In genomic region chr20:12882832-12883506, GRCh38 we compare ENCODE assay signal across 20 cellular contexts.
DNase-seq lines count a peak whose midpoint lies in the region; ATAC-seq and TF ChIP-seq lines count a peak whose summit lies in the region.
"Had no signal": no experiment of that assay in that cellular context is flagged by ENCODE, and none has a peak within 500 bp of the region (broad histone marks: within the 10 kb centered on the region; RNA-seq: fewer than 3 reads in every experiment).

No MANE protein-coding gene starts in this region.

- H3K27me3 Mint-ChIP-seq in MCF 10A (ENCODE audit: insufficient read depth, unreplicated experiment), result peaks cover 61% of the 10 kb centered on the region

- no peak overlapping the region for H3K4me3 Mint-ChIP-seq in MCF 10A (ENCODE audit: unreplicated experiment)
- H3K4me3 Mint-ChIP-seq: stimulated activated effector memory CD8-positive, alpha-beta T cell treated with anti-CD3 and anti-CD28 coated beads, Interleukin-12 subunit alpha, Interleukin-12 subunit beta, amount 100 ng/mL, for 72 hours had no signal

- TF ChIP-seq CTCF in MCF 10A (IDR thresholded peaks at IDR 0.05; ENCODE audit: unreplicated experiment) (no peak), breast epithelium (IDR thresholded peaks at IDR 0.05) (no peak), foreskin fibroblast (IDR thresholded peaks at IDR 0.05; ENCODE audit: low read depth, low read length) (no peak)

- H3K4me1 Mint-ChIP-seq in MCF 10A (ENCODE audit: insufficient read depth, unreplicated experiment), result no peaks in the 10 kb centered on the region
- H3K4me1 Mint-ChIP-seq: stimulated activated effector memory CD8-positive, alpha-beta T cell treated with anti-CD3 and anti-CD28 coated beads, Interleukin-12 subunit alpha, Interleukin-12 subunit beta, amount 100 ng/mL, for 72 hours had no signal

- H3K9ac ChIP-seq in adipocyte (ENCODE audit: low read length), result no peak overlapping the region

- H3K36me3 ChIP-seq in breast epithelium (no peaks in the 10 kb centered on the region), adipocyte (ENCODE audit: control insufficient read depth, insufficient read depth, low read length, severe bottlenecking) (no peaks in the 10 kb centered on the region), aorta (ENCODE audit: control insufficient read depth in 1 of 2, insufficient read depth in 2 of 2, low read length in 1 of 2) (no peaks in the 10 kb centered on the region)

- DNase-seq in MCF 10A (ENCODE audit: unreplicated experiment), result peak; percentile 59
- DNase-seq in breast epithelium (ENCODE audit: low spot score in 2 of 2), result no peak
- DNase-seq in adipocyte (ENCODE audit: low read depth), result peak; percentile 5
- DNase-seq in foreskin fibroblast, result peak; percentile 7 to 47
- DNase-seq in stromal cell of bone marrow (ENCODE audit: low read depth), result peak; percentile 5
- no peak for DNase-seq in GM19238 (ENCODE audit: insufficient read length, low spot score)
- no peak for DNase-seq in SIG-M5 treated with dmso at 0.1 percent for 504 hours (lab: John Stamatoyannopoulos, UW; ENCODE audit: unreplicated experiment)
- no peak for DNase-seq in aorta
- DNase-seq: activated T-cell treated with anti-CD3 and anti-CD28 coated beads for 4 hours; central memory CD4-positive, alpha-beta T cell; glutamatergic neuron; kidney; midbrain; NCI-H1417; NK-92 treated with Interleukin-12 subunit alpha and Interleukin-12 subunit beta, amount 100 ng/mL, for 24 hours; occipital lobe; T-helper 2 cell; trophoblast cell had no signal

- intact Hi-C loops in MCF 10A (cut with micrococcal nuclease) (no loop called here), breast epithelium (cut with DNase I; ENCODE audit: low total_unique reads) (no loop called here), aorta (cut with DNase I) (no loop called here)

- no peaks in the 10 kb centered on the region for H3K9me3 Mint-ChIP-seq in MCF 10A (ENCODE audit: unreplicated experiment)
- H3K9me3 Mint-ChIP-seq: activated naive CD4-positive, alpha-beta T cell treated with anti-CD3 and anti-CD28 coated beads, Interleukin-2, amount 50 U/mL, for 72 hours had no signal

- H3K36me3 Mint-ChIP-seq in MCF 10A (ENCODE audit: insufficient read depth, unreplicated experiment), result no peaks in the 10 kb centered on the region
- H3K36me3 Mint-ChIP-seq: activated naive CD4-positive, alpha-beta T cell treated with anti-CD3 and anti-CD28 coated beads, Interleukin-2, amount 50 U/mL, for 72 hours; stimulated activated effector memory CD8-positive, alpha-beta T cell treated with anti-CD3 and anti-CD28 coated beads, Interleukin-12 subunit alpha, Interleukin-12 subunit beta, amount 100 ng/mL, for 72 hours had no signal

- no peak overlapping the region for H3K27ac Mint-ChIP-seq in MCF 10A (ENCODE audit: low read depth, unreplicated experiment)
- H3K27ac Mint-ChIP-seq: stimulated activated effector memory CD8-positive, alpha-beta T cell treated with anti-CD3 and anti-CD28 coated beads, Interleukin-12 subunit alpha, Interleukin-12 subunit beta, amount 100 ng/mL, for 72 hours had no signal

- H3K4me1 ChIP-seq in breast epithelium (no peaks in the 10 kb centered on the region), adipocyte (ENCODE audit: control insufficient read depth, insufficient read depth, low read length) (no peaks in the 10 kb centered on the region), aorta (ENCODE audit: control insufficient read depth in 1 of 2, insufficient read depth in 2 of 2, low read length in 2 of 2) (no peaks in the 10 kb centered on the region)

- H3K27me3 ChIP-seq in breast epithelium (no peaks in the 10 kb centered on the region), adipocyte (replicated peaks; ENCODE audit: control insufficient read depth, insufficient read depth, low read length) (peaks cover 13% of the 10 kb centered on the region), aorta (ENCODE audit: control insufficient read depth in 1 of 2, insufficient read depth in 2 of 2, low read length in 1 of 2) (peaks cover 0 to 3% of the 10 kb centered on the region in 2 donors)

- POLR2A ChIA-PET in MCF 10A (lab: Yijun Ruan, JAX), result no interaction called here

- H3K9me3 ChIP-seq in breast epithelium (no peaks in the 10 kb centered on the region), adipocyte (ENCODE audit: control insufficient read depth, low read length) (no peaks in the 10 kb centered on the region), aorta (ENCODE audit: control insufficient read depth, low read length) (peaks cover 2% of the 10 kb centered on the region)

- CTCF ChIA-PET in MCF 10A (lab: Yijun Ruan, JAX), result interaction anchor here (1.2 kb wide), 1 partner anchor 30 kb away, joined by 3 read pairs; no protein-coding TSS in a partner anchor

- no TSS peak for BruUV-seq in MCF 10A (replicated peaks; lab: Mats Ljungman, UMichigan)

- 68 to 85% methylated on average over 1 of the region's 1 CpG for WGBS in aorta, 2 donors

- H3K27ac ChIP-seq in breast epithelium (no peak overlapping the region), aorta (ENCODE audit: low read depth in 1 of 2, low read length in 2 of 2) (no peak overlapping the region)

- TF ChIP-seq POLR2A in breast epithelium (IDR thresholded peaks at IDR 0.05), result no peak

- no peak for ATAC-seq in aorta (ENCODE audit: low FRiP score)
- ATAC-seq: activated naive CD4-positive, alpha-beta T cell treated with anti-CD3 and anti-CD28 coated beads, Interleukin-2, amount 50 U/mL, for 72 hours; stimulated activated effector memory CD8-positive, alpha-beta T cell treated with anti-CD3 and anti-CD28 coated beads, Interleukin-12 subunit alpha, Interleukin-12 subunit beta, amount 100 ng/mL, for 72 hours had no signal

- H3K4me3 ChIP-seq in breast epithelium (no peak overlapping the region), adipocyte (ENCODE audit: low read length) (no peak overlapping the region), foreskin fibroblast (ENCODE audit: low read depth in 1 of 2, low read length in 2 of 2) (no peak overlapping the region), aorta (ENCODE audit: low read length in 2 of 2) (no peak overlapping the region)

Comparison
In these comparisons a context has a peak if more than half of its experiments do, and no peak if none do; other contexts are left out.
1. DNase-seq: peak in MCF 10A (single experiment), adipocyte (single experiment), foreskin fibroblast (2 of 2) and stromal cell of bone marrow (single experiment); none in breast epithelium (0 of 2), GM19238 (single experiment), SIG-M5 treated with dmso at 0.1 percent for 504 hours (single experiment) and aorta (0 of 2).